Comparison of ENCODE assay signal across 8 cellular contexts in genomic region chr13:20566917-20567755, GRCh38. TPM values are rescaled to one million over a fixed set of nuclear protein-coding genes. Genes with fewer than 3 reads are reported as not detected.
DNase-seq lines count a peak whose midpoint lies in the region; ATAC-seq, FAIRE-seq and TF ChIP-seq lines count a peak whose summit lies in the region.

TSS of gene IFT88 (plus strand) at chr13:20567157. CDS start at chr13:20574386, 7,229 bp downstream.

- peak; percentile 84 for DNase-seq in GM12892 (ENCODE audit: insufficient read length)
- peak; percentile 76 to 92 (median 89) for DNase-seq in NCI-H1417 (lab: John Stamatoyannopoulos, UW)
- DNase-seq in SW480 (ENCODE audit: low spot score): peak; percentile 93
- DNase-seq in heart right ventricle: peak; percentile 91 to 92
- DNase-seq in pons (ENCODE audit: low spot score): peak; percentile 86
- peak; percentile 74 to 78 for DNase-seq in tibial nerve (ENCODE audit: low spot score in 2 of 2)

- peak in 1 of 9 donors; percentile 10 for TF ChIP-seq CTCF in heart right ventricle (IDR thresholded peaks at IDR 0.05)
- TF ChIP-seq CTCF in tibial nerve (IDR thresholded peaks at IDR 0.05): peak in 2 of 5 experiments; percentile 28 to 33

- H3K4me1 ChIP-seq in heart right ventricle (peaks cover 0 to 17% (median 9%) of the 10 kb centered on the region in 9 donors), tibial nerve (peaks cover 0 to 15% (median 0%) of the 10 kb centered on the region in 4 donors)

- H3K4me3 ChIP-seq in heart right ventricle (peak within 1 kb of the TSS; percentile 19 to 99 (median 78)), tibial nerve (peak within 1 kb of the TSS; percentile 54 to 80 (median 68))

- H3K27ac ChIP-seq in adipose tissue (ENCODE audit: low read depth, low read length) (peak within 1 kb of the TSS; percentile 60), heart right ventricle (peak within 1 kb of the TSS; percentile 76 to 99 (median 94)), tibial nerve (peak within 1 kb of the TSS; percentile 81 to 98 (median 92))

- TF ChIP-seq POLR2A in GM12892 (IDR thresholded peaks at IDR 0.05; ENCODE audit: low read depth, low read length) (peak; percentile 63; the same call in 1 of the 2 replicates), tibial nerve (IDR thresholded peaks at IDR 0.05) (peak in 1 of 2 donors; percentile 37)

- peak; percentile 15 to 88 for TF ChIP-seq EP300 in tibial nerve (IDR thresholded peaks at IDR 0.05)

- intact Hi-C loops in heart right ventricle (cut with DNase I): loop anchor here in 7 of 10 donors (2.0 to 10.0 kb wide), 4 partner anchors 40 to 52 kb away; partner anchors contain the start of gene CRYL1 (in 5 of the 7)

- H3K36me3 ChIP-seq in heart right ventricle (no peaks in the 10 kb centered on the region), tibial nerve (no peaks in the 10 kb centered on the region)

- ATAC-seq in HG02763 (IDR thresholded peaks at IDR 0.05; ENCODE audit: unreplicated experiment): peak; percentile 90
- ATAC-seq in heart right ventricle: peak; percentile 98 to 99 (median 98)

- 0 to 1% (median 1%) methylated on average over 60 to 72 of the region's 72 CpGs for WGBS in adipose tissue, 3 donors
- WGBS in heart right ventricle, 2 donors: 1% methylated on average over 70 to 72 of the region's 72 CpGs
- 0 to 1% methylated on average over 46 to 62 of the region's 72 CpGs for WGBS in tibial nerve, 2 donors

- FAIRE-seq in GM12892 (lab: Jason Lieb, UNC): peak; percentile 92

- H3K9me3 ChIP-seq in heart right ventricle (peaks cover 0 to 23% (median 0%) of the 10 kb centered on the region in 11 donors), tibial nerve (peaks cover 0 to 14% (median 0%) of the 10 kb centered on the region in 4 donors)

- no peaks in the 10 kb centered on the region for H3K27me3 ChIP-seq in heart right ventricle
- no peaks in the 10 kb centered on the region for H3K27me3 ChIP-seq in tibial nerve

RNA-seq across cellular contexts. Expression of gene IFT88, which starts in this region (rescaled TPM):
- polyA plus RNA-seq in GM12892 (2012; ENCODE audit: missing spikeins): 4.9 TPM
- polyA plus RNA-seq in adipose tissue: 10 to 100 TPM in 1 of 3 donors, 1 to 10 TPM in 2; 4.4 to 13.0 (median 5.4) TPM
- 10 to 100 TPM in 2 of 10 donors, 1 to 10 TPM in 8; 6.4 to 13.6 (median 7.6) TPM for total RNA-seq in heart right ventricle
- polyA plus RNA-seq in heart right ventricle: 1 to 10 TPM; 5.9 to 6.4 TPM
- 10 to 100 TPM; 14.6 to 24.6 (median 19.2) TPM for total RNA-seq in tibial nerve

Comparison
In these comparisons a context has a peak if more than half of its experiments do, and no peak if none do; other contexts are left out.
1. Peak in every context shown above with its lines: DNase-seq, ATAC-seq, H3K4me3 ChIP-seq and H3K27ac ChIP-seq.